Comparison of ENCODE assay signal across 38 cellular contexts in the genomic region with DNA sequence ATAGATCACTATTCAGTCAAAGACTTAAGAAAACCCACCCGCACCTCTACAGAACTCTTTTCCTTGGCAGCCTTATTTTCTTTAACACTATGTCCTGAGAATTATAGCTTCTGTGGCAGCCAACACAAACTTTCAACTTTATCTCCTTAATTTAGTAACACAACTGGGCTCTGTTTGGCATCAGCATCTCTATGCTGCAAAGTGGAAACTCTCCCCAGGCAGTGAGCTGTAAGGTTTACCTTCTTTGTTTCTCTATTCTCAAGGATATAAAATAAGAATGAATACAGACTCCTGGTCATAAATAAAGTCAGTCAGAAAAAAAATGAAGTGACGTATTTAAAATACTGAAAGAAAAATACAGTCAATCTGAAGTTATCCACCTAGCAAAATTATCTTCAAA.
"Had no signal": no experiment of that assay in that cellular context is flagged by ENCODE, and none has a peak within 500 bp of the region (broad histone marks: within the 10 kb centered on the region; RNA-seq: fewer than 3 reads in every experiment).

No MANE protein-coding gene starts in this region.

- H3K27me3 Mint-ChIP-seq: activated naive CD4-positive, alpha-beta T cell treated with anti-CD3 and anti-CD28 coated beads, Interleukin-2, amount 10 ng/mL, durations not matched to agents 7 days and 5 days; activated naive CD8-positive, alpha-beta T cell; activated naive CD8-positive, alpha-beta T cell treated with anti-CD3 and anti-CD28 coated beads for 36 hours; activated naive CD8-positive, alpha-beta T cell treated with anti-CD3 and anti-CD28 coated beads, Interleukin-2, amount 10 ng/mL, durations not matched to agents 7 days and 5 days; activated T-helper 17 cell treated with anti-CD3 and anti-CD28 coated beads, Interleukin-2, amount 50 U/mL, for 72 hours; central memory CD8-positive, alpha-beta T cell had no signal

- H3K4me1 Mint-ChIP-seq: activated naive CD4-positive, alpha-beta T cell treated with anti-CD3 and anti-CD28 coated beads, Interleukin-2, amount 10 ng/mL, durations not matched to agents 7 days and 5 days; activated naive CD4-positive, alpha-beta T cell treated with anti-CD3 and anti-CD28 coated beads, Interleukin-2, amount 50 U/mL, for 24 hours; activated naive CD8-positive, alpha-beta T cell treated with anti-CD3 and anti-CD28 coated beads for 36 hours; activated naive CD8-positive, alpha-beta T cell treated with anti-CD3 and anti-CD28 coated beads, Interleukin-2, amount 10 ng/mL, durations not matched to agents 7 days and 5 days; activated naive CD8-positive, alpha-beta T cell treated with anti-CD3 and anti-CD28 coated beads, Interleukin-2, amount 50 U/mL, for 24 hours; activated T-helper 17 cell treated with anti-CD3 and anti-CD28 coated beads, Interleukin-2, amount 50 U/mL, for 72 hours; brain; central memory CD8-positive, alpha-beta T cell had no signal

- FAIRE-seq: astrocyte, bronchial epithelial cell had no signal

- H3K36me3 Mint-ChIP-seq: activated naive CD4-positive, alpha-beta T cell treated with anti-CD3 and anti-CD28 coated beads, Interleukin-2, amount 10 ng/mL, durations not matched to agents 7 days and 5 days; activated naive CD4-positive, alpha-beta T cell treated with anti-CD3 and anti-CD28 coated beads, Interleukin-2, amount 50 U/mL, for 24 hours; activated naive CD8-positive, alpha-beta T cell; activated naive CD8-positive, alpha-beta T cell treated with anti-CD3 and anti-CD28 coated beads for 36 hours; activated naive CD8-positive, alpha-beta T cell treated with anti-CD3 and anti-CD28 coated beads, Interleukin-2, amount 10 ng/mL, durations not matched to agents 7 days and 5 days; brain had no signal

- H3K27ac ChIP-seq: adrenal gland, ascending aorta, body of pancreas, brain microvascular endothelial cell, breast epithelium, cardiac muscle cell had no signal

- H3K27ac Mint-ChIP-seq: activated naive CD4-positive, alpha-beta T cell treated with anti-CD3 and anti-CD28 coated beads for 36 hours; activated naive CD4-positive, alpha-beta T cell treated with anti-CD3 and anti-CD28 coated beads, Interleukin-2, amount 10 ng/mL, durations not matched to agents 7 days and 5 days; activated naive CD4-positive, alpha-beta T cell treated with anti-CD3 and anti-CD28 coated beads, Interleukin-2, amount 50 U/mL, for 24 hours; activated naive CD4-positive, alpha-beta T cell treated with anti-CD3 and anti-CD28 coated beads, Interleukin-2, amount 50 U/mL, for 72 hours; activated naive CD8-positive, alpha-beta T cell; activated naive CD8-positive, alpha-beta T cell treated with anti-CD3 and anti-CD28 coated beads for 36 hours; activated naive CD8-positive, alpha-beta T cell treated with anti-CD3 and anti-CD28 coated beads, Interleukin-2, amount 10 ng/mL, durations not matched to agents 7 days and 5 days; activated naive CD8-positive, alpha-beta T cell treated with anti-CD3 and anti-CD28 coated beads, Interleukin-2, amount 50 U/mL, for 24 hours; activated T-cell treated with anti-CD3 and anti-CD28 coated beads, Interleukin-2, amount 50 U/mL, for 72 hours; activated T-helper 1 cell treated with anti-CD3 and anti-CD28 coated beads, Interleukin-12 subunit alpha, Interleukin-12 subunit beta, Interleukin-2, Interleukin-4 antibody, amounts not matched to agents 30 ng/mL and 10 ng/mL and 1 ng/mL, durations not matched to agents 14 hours and 24 hours and 36 hours; activated T-helper 17 cell treated with anti-CD3 and anti-CD28 coated beads, Interleukin-2, amount 50 U/mL, for 72 hours; activated T-helper 2 cell treated with anti-CD3 and anti-CD28 coated beads, Interferon-gamma antibody, Interleukin-2, Interleukin-4, amounts not matched to agents 10 μg/mL and 5 μg/mL and 100 μg/mL, durations not matched to agents 14 hours and 24 hours and 36 hours; brain had no signal

- H3K4me3 ChIP-seq: adrenal gland, ascending aorta, body of pancreas, breast epithelium, cardiac muscle cell had no signal

- H3K27me3 ChIP-seq: adrenal gland, ascending aorta, body of pancreas, brain microvascular endothelial cell, breast epithelium, cardiac muscle cell had no signal

- H3K4me1 ChIP-seq: adrenal gland, ascending aorta, body of pancreas, breast epithelium had no signal

- H3K36me3 ChIP-seq: adrenal gland, ascending aorta, brain microvascular endothelial cell, breast epithelium, cardiac muscle cell had no signal

- H3K9me3 ChIP-seq: adrenal gland, ascending aorta, body of pancreas, breast epithelium had no signal

- ATAC-seq: activated naive CD4-positive, alpha-beta T cell treated with anti-CD3 and anti-CD28 coated beads, Interleukin-2, amount 50 U/mL, for 72 hours; activated naive CD8-positive, alpha-beta T cell treated with anti-CD3 and anti-CD28 coated beads, Interleukin-2, amount 50 U/mL, for 24 hours; activated T-cell treated with anti-CD3 and anti-CD28 coated beads, Interleukin-2, amount 50 U/mL, for 4 hours; activated T-cell treated with anti-CD3 and anti-CD28 coated beads, Interleukin-2, amount 50 U/mL, for 72 hours; activated T-helper 17 cell treated with anti-CD3 and anti-CD28 coated beads, Interleukin-2, amount 50 U/mL, for 72 hours; body of pancreas had no signal

- DNase-seq: activated effector memory CD4-positive, alpha-beta T cell treated with anti-CD3 and anti-CD28 coated beads, Interleukin-2, amount 50 U/mL, for 16 hours; activated effector memory CD4-positive, alpha-beta T cell treated with Interleukin-2 at 50 U/mL for 16 hours; activated gamma-delta T cell; activated gamma-delta T cell treated with Interleukin-2 at 50 U/mL for 16 hours; activated naive CD4-positive, alpha-beta T cell; activated naive CD4-positive, alpha-beta T cell treated with anti-CD3 and anti-CD28 coated beads for 36 hours; activated naive CD4-positive, alpha-beta T cell treated with anti-CD3 and anti-CD28 coated beads, Interleukin-2, amount 10 ng/mL, durations not matched to agents 7 days and 5 days; activated naive CD4-positive, alpha-beta T cell treated with anti-CD3 and anti-CD28 coated beads, Interleukin-2, amount 50 U/mL, for 16 hours; activated naive CD4-positive, alpha-beta T cell treated with Interleukin-2 at 50 U/mL for 16 hours; activated naive CD8-positive, alpha-beta T cell treated with anti-CD3 and anti-CD28 coated beads for 36 hours; activated naive CD8-positive, alpha-beta T cell treated with anti-CD3 and anti-CD28 coated beads, Interleukin-2, amount 10 ng/mL, durations not matched to agents 7 days and 5 days; activated naive CD8-positive, alpha-beta T cell treated with anti-CD3 and anti-CD28 coated beads, Interleukin-2, amount 50 U/mL, for 24 hours; activated T-cell treated with anti-CD3 and anti-CD28 coated beads, Interleukin-2, amount 50 U/mL, for 4 hours; activated T-cell treated with anti-CD3 and anti-CD28 coated beads, Interleukin-2, amount 50 U/mL, for 48 hours; activated T-cell treated with anti-CD3 and anti-CD28 coated beads, Interleukin-2, amount 50 U/mL, for 72 hours; adrenal gland; amniotic stem cell; amygdala; anterior cingulate cortex; aorta; body of pancreas; brain microvascular endothelial cell; caudate nucleus; central memory CD4-positive, alpha-beta T cell; cerebellar nuclear complex had no signal

- H3K4me3 Mint-ChIP-seq: activated naive CD4-positive, alpha-beta T cell treated with anti-CD3 and anti-CD28 coated beads for 36 hours; activated naive CD4-positive, alpha-beta T cell treated with anti-CD3 and anti-CD28 coated beads, Interleukin-2, amount 10 ng/mL, durations not matched to agents 7 days and 5 days; activated naive CD4-positive, alpha-beta T cell treated with anti-CD3 and anti-CD28 coated beads, Interleukin-2, amount 50 U/mL, for 24 hours; activated naive CD8-positive, alpha-beta T cell; activated naive CD8-positive, alpha-beta T cell treated with anti-CD3 and anti-CD28 coated beads for 36 hours; activated naive CD8-positive, alpha-beta T cell treated with anti-CD3 and anti-CD28 coated beads, Interleukin-2, amount 10 ng/mL, durations not matched to agents 7 days and 5 days; activated naive CD8-positive, alpha-beta T cell treated with anti-CD3 and anti-CD28 coated beads, Interleukin-2, amount 50 U/mL, for 24 hours; activated T-cell treated with anti-CD3 and anti-CD28 coated beads, Interleukin-2, amount 50 U/mL, for 4 hours; activated T-cell treated with anti-CD3 and anti-CD28 coated beads, Interleukin-2, amount 50 U/mL, for 72 hours; activated T-helper 1 cell treated with anti-CD3 and anti-CD28 coated beads, Interleukin-12 subunit alpha, Interleukin-12 subunit beta, Interleukin-2, Interleukin-4 antibody, amounts not matched to agents 30 ng/mL and 10 ng/mL and 1 ng/mL, durations not matched to agents 14 hours and 24 hours and 36 hours; activated T-helper 17 cell treated with anti-CD3 and anti-CD28 coated beads, Interleukin-2, amount 50 U/mL, for 72 hours; brain; central memory CD8-positive, alpha-beta T cell had no signal
